ENCODE assay signal across 20 cellular contexts in the genomic region with DNA sequence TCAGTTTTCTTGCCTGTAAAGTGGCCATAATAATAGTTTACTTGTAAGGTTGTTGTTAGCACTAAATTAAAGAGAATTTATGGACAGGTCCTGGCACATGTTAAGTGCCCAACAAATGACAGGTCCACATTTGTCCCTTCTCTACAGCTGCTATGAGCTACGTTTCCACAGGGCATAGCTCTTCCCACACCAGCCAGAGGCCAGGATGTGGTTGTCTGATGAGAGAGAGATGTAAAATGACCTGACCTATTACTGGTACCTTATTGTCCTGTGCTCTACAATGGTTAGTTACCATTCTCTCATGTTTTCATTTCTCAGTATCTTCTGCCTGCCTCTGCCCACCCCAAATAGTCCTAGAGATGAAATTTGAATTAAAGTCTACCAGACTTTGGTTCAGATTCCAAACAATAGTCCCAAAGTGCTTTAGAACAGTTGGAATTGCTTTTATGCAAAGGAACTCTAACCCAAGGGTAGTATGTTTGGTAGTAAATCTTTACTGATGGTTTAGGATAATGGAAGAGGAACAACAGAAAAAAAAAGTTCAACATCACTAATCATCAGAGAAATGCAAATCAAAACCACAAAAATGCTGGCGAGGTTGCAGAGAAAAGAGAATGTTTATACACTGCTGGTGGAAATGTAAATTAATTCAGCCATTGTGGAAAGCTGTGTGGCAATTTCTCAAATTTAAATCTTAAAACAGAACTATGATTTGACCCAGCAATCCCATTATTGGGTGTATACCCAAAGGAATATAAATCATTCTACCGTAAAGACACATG. TPM values are rescaled to one million over a fixed set of nuclear protein-coding genes. Genes with fewer than 3 reads are reported as not detected.
"Had no signal": no experiment of that assay in that cellular context is flagged by ENCODE, and none has a peak within 500 bp of the region (broad histone marks: within the 10 kb centered on the region; RNA-seq: fewer than 3 reads in every experiment).

No MANE protein-coding gene starts in this region.

- DNase-seq: activated CD4-positive, alpha-beta T cell treated with anti-CD3 and anti-CD28 coated beads for 48 hours; activated CD8-positive, alpha-beta T cell treated with anti-CD3 and anti-CD28 coated beads for 36 hours; activated effector memory CD4-positive, alpha-beta T cell treated with Interleukin-2 at 50 U/mL for 16 hours; activated T-cell treated with anti-CD3 and anti-CD28 coated beads, Interleukin-2, amount 50 U/mL, for 4 hours; amygdala; dermis blood vessel endothelial cell; mesenchymal stem cell; stimulated activated CD4-positive, alpha-beta T cell treated with anti-CD3 and anti-CD28 coated beads, Interleukin-2, amount 100 ng/mL, for 48 hours; thyroid gland had no signal

- H3K36me3 ChIP-seq: breast epithelium, right atrium auricular region, thyroid gland had no signal

- H3K27me3 ChIP-seq: breast epithelium, right atrium auricular region, thyroid gland had no signal

- H3K9me3 ChIP-seq: breast epithelium, right atrium auricular region, thyroid gland had no signal

- H3K9me3 Mint-ChIP-seq: activated CD8-positive, alpha-beta T cell treated with anti-CD3 and anti-CD28 coated beads for 36 hours; activated naive CD4-positive, alpha-beta T cell treated with anti-CD3 and anti-CD28 coated beads, Interleukin-2, amount 50 U/mL, for 24 hours; activated T-cell treated with anti-CD3 and anti-CD28 coated beads, Interleukin-2, amount 50 U/mL, for 4 hours; stimulated activated memory B cell treated with anti-CD40 and anti-IgM and Interleukin-4, amounts not matched to agents 10 μg/mL and 1 μg/mL and 100 μg/mL, for 72 hours; WTC11 had no signal

- H3K27ac Mint-ChIP-seq: activated CD8-positive, alpha-beta T cell treated with anti-CD3 and anti-CD28 coated beads for 36 hours; activated naive CD4-positive, alpha-beta T cell treated with anti-CD3 and anti-CD28 coated beads, Interleukin-2, amount 50 U/mL, for 24 hours; natural killer cell treated with Interleukin-12 subunit alpha and Interleukin-12 subunit beta and Interleukin-15 and Interleukin-18, amount 100 ng/mL, for 72 hours; stimulated activated memory B cell treated with anti-CD40 and anti-IgM and Interleukin-4, amounts not matched to agents 10 μg/mL and 1 μg/mL and 100 μg/mL, for 72 hours; WTC11 had no signal

- H3K4me3 ChIP-seq: breast epithelium, right atrium auricular region, thyroid gland had no signal

- H3K27ac ChIP-seq: breast epithelium, right atrium auricular region, thyroid gland had no signal

- FAIRE-seq: TTC549 had no signal

- ATAC-seq: activated CD8-positive, alpha-beta T cell treated with anti-CD3 and anti-CD28 coated beads for 36 hours; activated T-cell treated with anti-CD3 and anti-CD28 coated beads, Interleukin-2, amount 50 U/mL, for 4 hours; natural killer cell treated with Interleukin-12 subunit alpha and Interleukin-12 subunit beta and Interleukin-15 and Interleukin-18, amount 100 ng/mL, for 72 hours; stimulated activated memory B cell treated with anti-CD40 and anti-IgM and Interleukin-4, amounts not matched to agents 10 μg/mL and 1 μg/mL and 100 μg/mL, for 72 hours; WTC11 had no signal

- H3K4me1 ChIP-seq: breast epithelium, right atrium auricular region, thyroid gland had no signal

- H3K36me3 Mint-ChIP-seq: activated naive CD4-positive, alpha-beta T cell treated with anti-CD3 and anti-CD28 coated beads, Interleukin-2, amount 50 U/mL, for 24 hours; natural killer cell treated with Interleukin-12 subunit alpha and Interleukin-12 subunit beta and Interleukin-15 and Interleukin-18, amount 100 ng/mL, for 72 hours; stimulated activated memory B cell treated with anti-CD40 and anti-IgM and Interleukin-4, amounts not matched to agents 10 μg/mL and 1 μg/mL and 100 μg/mL, for 72 hours; WTC11 had no signal

RNA-seq across cellular contexts. Expression of gene ANKFN1, which starts 57.1 kb away (rescaled TPM):
- total RNA-seq: activated CD8-positive, alpha-beta T cell treated with anti-CD3 and anti-CD28 coated beads for 36 hours; activated T-cell treated with anti-CD3 and anti-CD28 coated beads, Interleukin-2, amount 50 U/mL, for 4 hours; chondrocyte; dermis blood vessel endothelial cell; epithelial cell of proximal tubule; liver; natural killer cell treated with Interleukin-12 subunit alpha and Interleukin-12 subunit beta and Interleukin-15 and Interleukin-18, amount 100 ng/mL, for 72 hours; T-helper 2 cell treated with Interferon-gamma antibody and Interleukin-4, amounts not matched to agents 100 ng/mL and 5 ng/mL, for 36 hours had no signal
